In genomic region chr5:88660947-88661869, GRCh38 we compare ENCODE assay signal across 8 cellular contexts.
DNase-seq lines count a peak whose midpoint lies in the region; ATAC-seq and TF ChIP-seq lines count a peak whose summit lies in the region.

No MANE protein-coding gene starts in this region.

- no peaks in the 10 kb centered on the region for H3K9me3 ChIP-seq in muscle layer of colon (ENCODE audit: low read length)

- TF ChIP-seq CTCF in GM13977 (IDR thresholded peaks at IDR 0.05; ENCODE audit: extremely low read depth, insufficient read depth, missing control alignments) (no peak), NB4 (IDR thresholded peaks at IDR 0.05; ENCODE audit: low read depth, low read length) (no peak)

- H3K4me3 ChIP-seq in NB4 (ENCODE audit: low read depth, low read length): peak overlapping the region; percentile 60
- H3K4me3 ChIP-seq in muscle layer of colon (ENCODE audit: low read depth in 1 of 2, low read length in 2 of 2): peak overlapping the region; percentile 51 to 53

- H3K4me1 ChIP-seq in muscle layer of colon (ENCODE audit: insufficient read depth, low read length): peaks cover 8% of the 10 kb centered on the region

- peak; percentile 97 for DNase-seq in Ammon's horn (ENCODE audit: low spot score)
- DNase-seq in GM13977 (ENCODE audit: low spot score): peak; percentile 89
- peak; percentile 94 for DNase-seq in NB4 (ENCODE audit: low read depth)
- peak; percentile 92 for DNase-seq in SW480 (ENCODE audit: low spot score)
- DNase-seq in epidermal melanocyte (ENCODE audit: insufficient read length, low spot score): peak; percentile 64
- DNase-seq in effector CD8-positive, alpha-beta T cell (lab: John Stamatoyannopoulos, UW): no peak

- in situ Hi-C loops in GM13977 (cut with MboI; ENCODE audit: low pct_unique_long_range_greater_than_20kb, low sequenced_read_pairs, unreplicated experiment): no loop called here

- peaks cover 64 to 72% of the 10 kb centered on the region in 2 donors for H3K27me3 ChIP-seq in muscle layer of colon (ENCODE audit: control insufficient read depth in 1 of 2, insufficient read depth in 2 of 2, low read length in 2 of 2)

- peak; percentile 75 for ATAC-seq in HG02759 (IDR thresholded peaks at IDR 0.05; ENCODE audit: unreplicated experiment)

- H3K9ac ChIP-seq in muscle layer of colon (ENCODE audit: low read length): no peak overlapping the region

- no peak overlapping the region for H3K27ac ChIP-seq in muscle layer of colon (ENCODE audit: low read depth, low read length)

- TF ChIP-seq POLR2A in NB4 (IDR thresholded peaks at IDR 0.05; ENCODE audit: extremely low read depth, insufficient read length): peak; percentile 50

- no peaks in the 10 kb centered on the region for H3K36me3 ChIP-seq in muscle layer of colon (ENCODE audit: insufficient read depth, low read length)
